In genomic region chr19:36014029-36014924, GRCh38 we compare ENCODE assay signal across 1 cellular context.
TF ChIP-seq lines count a peak whose summit lies in the region.

Gene ALKBH6, minus strand, starts transcription at chr19:36014213. Its CDS starts 816 bp downstream, at chr19:36013397.

TF ChIP-seq in HepG2, 621 proteins besides CTCF, POLR2A, EP300 and RAD21 (continued from another document and continues in another):
- TF ChIP-seq SOX6 (IDR thresholded peaks at IDR 0.05) (no peak), SOX6 (CRISPR knock-in tag; IDR thresholded peaks at IDR 0.05) (peak; percentile 15; the same call in 1 of the 2 replicates), ZNF350 (CRISPR knock-in tag; IDR thresholded peaks at IDR 0.05; ENCODE audit: borderline replicate concordance, low read depth) (no peak), EED (CRISPR knock-in tag; IDR thresholded peaks at IDR 0.05) (no peak), IRF1 (CRISPR knock-in tag; IDR thresholded peaks at IDR 0.05; ENCODE audit: low read depth) (no peak), ZNF737 (CRISPR knock-in tag; IDR thresholded peaks at IDR 0.05; ENCODE audit: borderline replicate concordance) (no peak), NCOA1 (CRISPR knock-in tag; IDR thresholded peaks at IDR 0.05) (no peak), ZFP90 (CRISPR knock-in tag; IDR thresholded peaks at IDR 0.05; ENCODE audit: borderline replicate concordance) (no peak), ZNF260 (CRISPR knock-in tag; IDR thresholded peaks at IDR 0.05; ENCODE audit: borderline replicate concordance, low read depth) (no peak), ATF2 (CRISPR knock-in tag; IDR thresholded peaks at IDR 0.05) (peak; percentile 23; the same call in 1 of the 2 replicates), NFKB2 (CRISPR knock-in tag; IDR thresholded peaks at IDR 0.05; ENCODE audit: borderline replicate concordance) (no peak), PAXIP1 (CRISPR knock-in tag; conservative IDR thresholded peaks at IDR 0.05) (no peak), GMEB1 (CRISPR knock-in tag; IDR thresholded peaks at IDR 0.05; ENCODE audit: borderline replicate concordance) (peak; percentile 61; the same call in 1 of the 2 replicates), ZSCAN25 (CRISPR knock-in tag; IDR thresholded peaks at IDR 0.05) (no peak), ZNF781 (CRISPR knock-in tag; IDR thresholded peaks at IDR 0.05; ENCODE audit: borderline replicate concordance, not compliant biosample characterization) (no peak), ZNF580 (CRISPR knock-in tag; IDR thresholded peaks at IDR 0.05; ENCODE audit: borderline replicate concordance, low read depth) (peak; percentile 17; the same call in 1 of the 2 replicates), CREB3 (CRISPR knock-in tag; IDR thresholded peaks at IDR 0.05) (no peak), IRF2 (CRISPR knock-in tag; IDR thresholded peaks at IDR 0.05) (0 out of 2 replicates have a peak, but pooled peaks have one; percentile 22), XRCC5 (optimal IDR thresholded peaks at IDR 0.05; ENCODE audit: low read length) (peak; percentile 26), SAP130 (CRISPR knock-in tag; IDR thresholded peaks at IDR 0.05; ENCODE audit: low read depth) (peak; percentile 94), ZNF101 (CRISPR knock-in tag; IDR thresholded peaks at IDR 0.05; ENCODE audit: borderline replicate concordance, low read depth) (no peak), CBFB (CRISPR knock-in tag; IDR thresholded peaks at IDR 0.05) (0 out of 2 replicates have a peak, but pooled peaks have one; percentile 26), ATAD3A (CRISPR knock-in tag; IDR thresholded peaks at IDR 0.05) (no peak), HOXA9 (CRISPR knock-in tag; IDR thresholded peaks at IDR 0.05; ENCODE audit: borderline replicate concordance) (no peak), HBP1 (CRISPR knock-in tag; IDR thresholded peaks at IDR 0.05; ENCODE audit: low read depth) (no peak), CC2D1A (CRISPR knock-in tag; IDR thresholded peaks at IDR 0.05) (no peak), ZNF607 (CRISPR knock-in tag; IDR thresholded peaks at IDR 0.05; ENCODE audit: borderline replicate concordance) (no peak; the same call in 1 of the 2 replicates), MLLT10 (CRISPR knock-in tag; IDR thresholded peaks at IDR 0.05) (no peak), HOXA3 (CRISPR knock-in tag; IDR thresholded peaks at IDR 0.05) (peak; percentile 38; the same call in 1 of the 2 replicates), ATF6 (CRISPR knock-in tag; conservative IDR thresholded peaks at IDR 0.05) (no peak), MED8 (CRISPR knock-in tag; IDR thresholded peaks at IDR 0.05; ENCODE audit: insufficient replicate concordance) (no peak), SP4 (CRISPR knock-in tag; IDR thresholded peaks at IDR 0.05) (peak; percentile 98), ZNF546 (CRISPR knock-in tag; conservative IDR thresholded peaks at IDR 0.05) (no peak), TCF7 (IDR thresholded peaks at IDR 0.05; ENCODE audit: low read depth) (no peak), ZNF879 (CRISPR knock-in tag; IDR thresholded peaks at IDR 0.05) (no peak), ZNF747 (CRISPR knock-in tag; IDR thresholded peaks at IDR 0.05; ENCODE audit: borderline replicate concordance) (no peak), TAF15 (IDR thresholded peaks at IDR 0.05; ENCODE audit: low read depth, low read length, poor library complexity, severe bottlenecking) (peak; percentile 43), BCL3 (CRISPR knock-in tag; IDR thresholded peaks at IDR 0.05) (peak; percentile 35; the same call in 1 of the 2 replicates), ZNF841 (CRISPR knock-in tag; IDR thresholded peaks at IDR 0.05; ENCODE audit: borderline replicate concordance) (no peak), SP2 (CRISPR knock-in tag; IDR thresholded peaks at IDR 0.05) (peak; percentile 95), CHD2 (IDR thresholded peaks at IDR 0.05; ENCODE audit: low read depth, low read length) (peak; percentile 75; the same call in 1 of the 2 replicates), JDP2 (CRISPR knock-in tag; IDR thresholded peaks at IDR 0.05; ENCODE audit: borderline replicate concordance) (no peak), ELF4 (CRISPR knock-in tag; IDR thresholded peaks at IDR 0.05; ENCODE audit: borderline replicate concordance) (peak; percentile 62; the same call in 1 of the 2 replicates), RXRB (CRISPR knock-in tag; IDR thresholded peaks at IDR 0.05; ENCODE audit: borderline replicate concordance) (no peak), ZFP91 (CRISPR knock-in tag; IDR thresholded peaks at IDR 0.05; ENCODE audit: borderline replicate concordance) (peak; percentile 65; the same call in 1 of the 2 replicates), ARNT2 (CRISPR knock-in tag; IDR thresholded peaks at IDR 0.05; ENCODE audit: low read depth) (no peak), TEF (CRISPR knock-in tag; IDR thresholded peaks at IDR 0.05) (no peak), E2F5 (CRISPR knock-in tag; conservative IDR thresholded peaks at IDR 0.05) (peak; percentile 87), MTF1 (CRISPR knock-in tag; IDR thresholded peaks at IDR 0.05) (no peak), SCMH1 (CRISPR knock-in tag; IDR thresholded peaks at IDR 0.05; ENCODE audit: borderline replicate concordance) (no peak), RXRA (CRISPR knock-in tag; IDR thresholded peaks at IDR 0.05) (no peak)
